14 cellular contexts compared by ENCODE assay signal in genomic region chr15:42157981-42158765, GRCh38. TPM values are rescaled to one million over a fixed set of nuclear protein-coding genes. Genes with fewer than 3 reads are reported as not detected.
A peak's percentile ranks its signal among the peaks of the same experiment; 100 is the strongest.
DNase-seq lines count a peak whose midpoint lies in the region; ATAC-seq and TF ChIP-seq lines count a peak whose summit lies in the region.
"Had no signal": no experiment of that assay in that cellular context is flagged by ENCODE, and none has a peak within 500 bp of the region (broad histone marks: within the 10 kb centered on the region; RNA-seq: fewer than 3 reads in every experiment).

No MANE protein-coding gene starts in this region.

- ATAC-seq in gastrocnemius medialis (peak; percentile 57 to 61), GM19467 (IDR thresholded peaks at IDR 0.05; ENCODE audit: unreplicated experiment) (no peak), GM21786 (IDR thresholded peaks at IDR 0.05; ENCODE audit: unreplicated experiment) (no peak)
- ATAC-seq: natural killer cell had no signal

- H3K36me3 Mint-ChIP-seq in endothelial cell (ENCODE audit: low read depth, unreplicated experiment) = peaks cover 45% of the 10 kb centered on the region

- H3K27me3 ChIP-seq in gastrocnemius medialis = no peaks in the 10 kb centered on the region
- H3K27me3 ChIP-seq: gastroesophageal sphincter, tibial nerve had no signal

- no peaks in the 10 kb centered on the region for H3K9me3 Mint-ChIP-seq in endothelial cell (ENCODE audit: unreplicated experiment)
- H3K9me3 Mint-ChIP-seq: natural killer cell had no signal

- TF ChIP-seq CTCF in endothelial cell (IDR thresholded peaks at IDR 0.05; ENCODE audit: unreplicated experiment) (no peak), gastrocnemius medialis (IDR thresholded peaks at IDR 0.05 in 4 of 5, conservative IDR thresholded peaks at IDR 0.05 in 1 of 5) (no peak)

- in situ Hi-C loops in gastrocnemius medialis (cut with MboI; ENCODE audit: low sequenced_read_pairs in 4 of 4) = no loop called here

- H3K4me1 ChIP-seq in gastrocnemius medialis = peaks cover 40 to 56% of the 10 kb centered on the region in 2 donors
- H3K4me1 ChIP-seq: HAP-1, tibial nerve had no signal

- intact Hi-C loops in gastrocnemius medialis (cut with DNase I; ENCODE audit: low total_unique reads) = no loop called here

- DNase-seq in GM04503 (ENCODE audit: low read depth) (peak; percentile 33), OCI-M1 (lab: John Stamatoyannopoulos, UW) (peak; percentile 53), endothelial cell (ENCODE audit: low spot score) (no peak), gastrocnemius medialis (peak; percentile 51 to 75), SW 1271 (lab: John Stamatoyannopoulos, UW) (no peak), GOT3 (lab: John Stamatoyannopoulos, UW) (no peak)
- DNase-seq: natural killer cell; NCI-H526; stimulated activated CD4-positive, alpha-beta T cell treated with anti-CD3 and anti-CD28 coated beads, Interleukin-2, amount 100 ng/mL, for 24 hours had no signal

- TF ChIP-seq POLR2A in gastrocnemius medialis (IDR thresholded peaks at IDR 0.05) = no peak

- no peaks in the 10 kb centered on the region for H3K9me3 ChIP-seq in gastrocnemius medialis
- H3K9me3 ChIP-seq: gastroesophageal sphincter, HAP-1, tibial nerve had no signal

- H3K36me3 ChIP-seq in gastrocnemius medialis = peaks cover 3 to 42% of the 10 kb centered on the region in 2 donors

- H3K4me3 Mint-ChIP-seq in endothelial cell (ENCODE audit: unreplicated experiment) = peak overlapping the region; percentile 32
- H3K4me3 Mint-ChIP-seq: natural killer cell had no signal

- H3K27ac Mint-ChIP-seq in endothelial cell (ENCODE audit: unreplicated experiment) = no peak overlapping the region

- no peak overlapping the region for H3K4me3 ChIP-seq in gastrocnemius medialis
- H3K4me3 ChIP-seq: gastroesophageal sphincter, HAP-1, tibial nerve had no signal

- peaks cover 6% of the 10 kb centered on the region for H3K4me1 Mint-ChIP-seq in endothelial cell (ENCODE audit: unreplicated experiment)
- H3K4me1 Mint-ChIP-seq: natural killer cell had no signal

- peak overlapping the region; percentile 93 to 100 (median 95) for H3K27ac ChIP-seq in gastrocnemius medialis
- H3K27ac ChIP-seq: gastroesophageal sphincter, tibial nerve had no signal

- peaks cover 9% of the 10 kb centered on the region for H3K27me3 Mint-ChIP-seq in endothelial cell (ENCODE audit: unreplicated experiment)

RNA-seq across cellular contexts. Expression of gene PLA2G4F, which starts 1.7 kb away (rescaled TPM):
- not detected for total RNA-seq in endothelial cell (ENCODE audit: unreplicated experiment)
- total RNA-seq in gastrocnemius medialis = 1 to 10 TPM; 1.0 to 8.4 (median 4.9) TPM
- total RNA-seq: natural killer cell, tibial nerve had no signal

RNA-seq across cellular contexts. Expression of gene VPS39, which starts 49.9 kb away (rescaled TPM):
- total RNA-seq in endothelial cell (ENCODE audit: unreplicated experiment) = 66.2 TPM
- 10 to 100 TPM; 28.8 to 41.8 (median 35.2) TPM for total RNA-seq in gastrocnemius medialis

Comparison
In these comparisons a context has a peak if more than half of its experiments do, and no peak if none do; other contexts are left out.
1. DNase-seq: peak in GM04503 (single experiment), OCI-M1 (single experiment) and gastrocnemius medialis (2 of 2); none in endothelial cell (single experiment), SW 1271 (0 of 2) and GOT3 (single experiment).
2. ATAC-seq: peak in gastrocnemius medialis (2 of 2); none in GM19467 (single experiment) and GM21786 (single experiment).